ENCODE assay signal across 9 cellular contexts in genomic region chr1:40185951-40186864, GRCh38. TPM values are rescaled to one million over a fixed set of nuclear protein-coding genes. Genes with fewer than 3 reads are reported as not detected.
DNase-seq lines count a peak whose midpoint lies in the region; ATAC-seq and TF ChIP-seq lines count a peak whose summit lies in the region.
"Had no signal": no experiment of that assay in that cellular context is flagged by ENCODE, and none has a peak within 500 bp of the region (broad histone marks: within the 10 kb centered on the region; RNA-seq: fewer than 3 reads in every experiment).

No MANE protein-coding gene starts in this region.

- intact Hi-C loops in activated T-helper 1 cell treated with anti-CD3 and anti-CD28 coated beads, Interleukin-12 subunit alpha, Interleukin-12 subunit beta, Interleukin-2, Interleukin-4 antibody, amounts not matched to agents 30 ng/mL and 10 ng/mL and 1 ng/mL, durations not matched to agents 14 hours and 24 hours and 36 hours (cut with micrococcal nuclease), result loop anchor here (1.0 to 10.0 kb wide), 7 partner anchors 25 to 521 kb away; partner anchors contain the start of gene RLF

- H3K23ac ChIP-seq in trophoblast cell (ENCODE audit: low read length), result no peak overlapping the region

- no peak overlapping the region for H2BK12ac ChIP-seq in trophoblast cell (ENCODE audit: low read length)

- H3K79me2 ChIP-seq in trophoblast cell (ENCODE audit: control insufficient read depth, insufficient read depth, low read length, poor library complexity), result peaks cover 3% of the 10 kb centered on the region

- no peak overlapping the region for H2AK5ac ChIP-seq in trophoblast cell (ENCODE audit: low read length)

- TF ChIP-seq CTCF in omental fat pad (IDR thresholded peaks at IDR 0.05), result no peak

- H3K36me3 Mint-ChIP-seq in activated T-helper 1 cell treated with anti-CD3 and anti-CD28 coated beads, Interleukin-12 subunit alpha, Interleukin-12 subunit beta, Interleukin-2, Interleukin-4 antibody, amounts not matched to agents 30 ng/mL and 10 ng/mL and 1 ng/mL, durations not matched to agents 14 hours and 24 hours and 36 hours (ENCODE audit: low read depth), result peaks cover 22% of the 10 kb centered on the region

- no peaks in the 10 kb centered on the region for H3K27me3 ChIP-seq in trophoblast cell (ENCODE audit: insufficient read depth, low read length)
- H3K27me3 ChIP-seq: heart right ventricle had no signal

- H3K36me3 ChIP-seq in trophoblast cell (ENCODE audit: control insufficient read depth in 1 of 2, insufficient read depth in 2 of 2, low read length in 2 of 2), result peaks cover 2 to 5% of the 10 kb centered on the region in 2 experiments

- no peaks in the 10 kb centered on the region for H3K9me3 Mint-ChIP-seq in activated T-helper 1 cell treated with anti-CD3 and anti-CD28 coated beads, Interleukin-12 subunit alpha, Interleukin-12 subunit beta, Interleukin-2, Interleukin-4 antibody, amounts not matched to agents 30 ng/mL and 10 ng/mL and 1 ng/mL, durations not matched to agents 14 hours and 24 hours and 36 hours

- H3K4ac ChIP-seq in trophoblast cell (ENCODE audit: low read depth, low read length), result peak overlapping the region; percentile 70

- ATAC-seq in GM21526 (IDR thresholded peaks at IDR 0.05; ENCODE audit: low FRiP score, unreplicated experiment) (peak; percentile 87), omental fat pad (ENCODE audit: low FRiP score) (no peak)

- H3K4me1 Mint-ChIP-seq in activated T-helper 1 cell treated with anti-CD3 and anti-CD28 coated beads, Interleukin-12 subunit alpha, Interleukin-12 subunit beta, Interleukin-2, Interleukin-4 antibody, amounts not matched to agents 30 ng/mL and 10 ng/mL and 1 ng/mL, durations not matched to agents 14 hours and 24 hours and 36 hours (ENCODE audit: low read depth), result peaks cover 62% of the 10 kb centered on the region

- H3K9me3 ChIP-seq in trophoblast cell (ENCODE audit: insufficient read depth, low read depth, low read length), result no peaks in the 10 kb centered on the region
- H3K9me3 ChIP-seq: heart right ventricle had no signal

- no peak overlapping the region for H3K4me2 ChIP-seq in trophoblast cell (ENCODE audit: low read length)

- H4K91ac ChIP-seq in trophoblast cell (ENCODE audit: low read depth, low read length), result no peak overlapping the region

- H3K18ac ChIP-seq in trophoblast cell (ENCODE audit: low read length), result no peak overlapping the region

- no peaks in the 10 kb centered on the region for H3K79me1 ChIP-seq in trophoblast cell (ENCODE audit: low read length)

- no CpG with 5 or more reads among the region's 7 CpGs for WGBS in trophoblast cell (ENCODE audit: extremely low coverage, insufficient coverage, insufficient read length)

- H2AFZ ChIP-seq in trophoblast cell (ENCODE audit: insufficient read depth, low read length, poor library complexity), result no peak overlapping the region

- H3K27ac Mint-ChIP-seq in activated T-helper 1 cell treated with anti-CD3 and anti-CD28 coated beads, Interleukin-12 subunit alpha, Interleukin-12 subunit beta, Interleukin-2, Interleukin-4 antibody, amounts not matched to agents 30 ng/mL and 10 ng/mL and 1 ng/mL, durations not matched to agents 14 hours and 24 hours and 36 hours, result peak overlapping the region; percentile 69

- H3K4me1 ChIP-seq in trophoblast cell (ENCODE audit: control insufficient read depth in 1 of 2, insufficient read depth in 2 of 2, low read length in 2 of 2), result no peaks in the 10 kb centered on the region

- no peak overlapping the region for H3K14ac ChIP-seq in trophoblast cell (ENCODE audit: low read length)

- no peaks in the 10 kb centered on the region for H3K27me3 Mint-ChIP-seq in activated T-helper 1 cell treated with anti-CD3 and anti-CD28 coated beads, Interleukin-12 subunit alpha, Interleukin-12 subunit beta, Interleukin-2, Interleukin-4 antibody, amounts not matched to agents 30 ng/mL and 10 ng/mL and 1 ng/mL, durations not matched to agents 14 hours and 24 hours and 36 hours (ENCODE audit: insufficient read depth)

- H2BK120ac ChIP-seq in trophoblast cell (ENCODE audit: insufficient read depth, low read length, poor library complexity), result no peak overlapping the region

- no peak overlapping the region for H3K9ac ChIP-seq in trophoblast cell (ENCODE audit: low read length)

- H4K12ac ChIP-seq in trophoblast cell (ENCODE audit: low read depth, low read length), result no peak overlapping the region

- no peak overlapping the region for H3K27ac ChIP-seq in trophoblast cell (ENCODE audit: low read depth, low read length)

- no peak overlapping the region for H3K4me3 ChIP-seq in trophoblast cell (ENCODE audit: low read depth, low read length)
- H3K4me3 ChIP-seq: heart right ventricle had no signal

- H3K4me3 Mint-ChIP-seq in activated T-helper 1 cell treated with anti-CD3 and anti-CD28 coated beads, Interleukin-12 subunit alpha, Interleukin-12 subunit beta, Interleukin-2, Interleukin-4 antibody, amounts not matched to agents 30 ng/mL and 10 ng/mL and 1 ng/mL, durations not matched to agents 14 hours and 24 hours and 36 hours, result peak overlapping the region; percentile 72

- H4K8ac ChIP-seq in trophoblast cell (ENCODE audit: low read depth, low read length), result no peak overlapping the region

- DNase-seq in EL (peak; percentile 76), HT1080 (ENCODE audit: low read depth) (peak; percentile 5), trophoblast cell (peak; percentile 14 to 33), KG1 (lab: John Stamatoyannopoulos, UW) (no peak), omental fat pad (ENCODE audit: low spot score) (no peak), DMS153 treated with DMSO at 0.1 percent for 48 hours (lab: John Stamatoyannopoulos, UW; ENCODE audit: unreplicated experiment) (no peak)
- DNase-seq in activated T-helper 1 cell treated with anti-CD3 and anti-CD28 coated beads, Interleukin-12 subunit alpha, Interleukin-12 subunit beta, Interleukin-2, Interleukin-4 antibody, amounts not matched to agents 30 ng/mL and 10 ng/mL and 1 ng/mL, durations not matched to agents 14 hours and 24 hours and 36 hours (ENCODE audit: low spot score), result peak; percentile 21
- DNase-seq: heart right ventricle had no signal

- H2BK5ac ChIP-seq in trophoblast cell (ENCODE audit: low read depth, low read length, poor library complexity), result no peak overlapping the region

RNA-seq across cellular contexts. Expression of gene RLF, which starts 25.0 kb away (rescaled TPM):
- 9.0 and 10.7 TPM in 2 replicates for total RNA-seq in HT1080 (2014; rRNA removed; shearing (Covaris generic))
- 8.1 and 10.1 TPM in 2 replicates for polyA plus RNA-seq in HT1080 (2015; cell fraction: cytosol; rRNA removed)
- polyA plus RNA-seq in HT1080 (2015; cell fraction: nucleus; rRNA removed), result 18.3 and 18.7 TPM in 2 replicates
- total RNA-seq in activated T-helper 1 cell treated with anti-CD3 and anti-CD28 coated beads, Interleukin-12 subunit alpha, Interleukin-12 subunit beta, Interleukin-2, Interleukin-4 antibody, amounts not matched to agents 30 ng/mL and 10 ng/mL and 1 ng/mL, durations not matched to agents 14 hours and 24 hours and 36 hours, result 18.2 and 19.9 TPM in 2 replicates
- polyA plus RNA-seq in trophoblast cell (2013), result 18.1 and 19.0 TPM in 2 replicates
- 10 to 100 TPM; 13.7 to 27.7 (median 21.7) TPM for total RNA-seq in omental fat pad

Comparison
In these comparisons a context has a peak if more than half of its experiments do, and no peak if none do; other contexts are left out.
1. DNase-seq: peak in EL (single experiment), HT1080 (single experiment), activated T-helper 1 cell treated with anti-CD3 and anti-CD28 coated beads, Interleukin-12 subunit alpha, Interleukin-12 subunit beta, Interleukin-2, Interleukin-4 antibody, amounts not matched to agents 30 ng/mL and 10 ng/mL and 1 ng/mL, durations not matched to agents 14 hours and 24 hours and 36 hours (single experiment) and trophoblast cell (2 of 2); none in KG1 (single experiment), omental fat pad (single experiment) and DMS153 treated with DMSO at 0.1 percent for 48 hours (single experiment).